1 cellular context compared by ENCODE assay signal in genomic region chr6:52993461-52993860, GRCh38.
TF ChIP-seq lines count a peak whose summit lies in the region.

No MANE protein-coding gene starts in this region.

TF ChIP-seq in HepG2, 621 proteins besides CTCF, POLR2A, EP300 and RAD21 (continued from another document):
- TF ChIP-seq CSRNP1 (CRISPR knock-in tag; IDR thresholded peaks at IDR 0.05) (0 out of 2 replicates have a peak, but pooled peaks have one; percentile 7), MEF2D (CRISPR knock-in tag; IDR thresholded peaks at IDR 0.05) (no peak)
